In genomic region chr1:174877208-174877673, GRCh38 we compare ENCODE assay signal across 8 cellular contexts.
DNase-seq lines count a peak whose midpoint lies in the region; ATAC-seq and TF ChIP-seq lines count a peak whose summit lies in the region.

No MANE protein-coding gene starts in this region.

- TF ChIP-seq CTCF in left ventricle myocardium inferior (IDR thresholded peaks at IDR 0.05; ENCODE audit: borderline replicate concordance) (no peak), upper lobe of right lung (IDR thresholded peaks at IDR 0.05) (no peak)

- H3K36me3 ChIP-seq in left ventricle myocardium inferior = no peaks in the 10 kb centered on the region
- H3K36me3 ChIP-seq in iPS-15b (ENCODE audit: control insufficient read depth, insufficient read depth, low read length) = peaks cover 4% of the 10 kb centered on the region
- H3K36me3 ChIP-seq in upper lobe of right lung = no peaks in the 10 kb centered on the region

- intact Hi-C loops in Right ventricle myocardium inferior (cut with DNase I) = no loop called here
- intact Hi-C loops in left ventricle myocardium inferior (cut with micrococcal nuclease) = no loop called here
- intact Hi-C loops in upper lobe of right lung (cut with DNase I) = no loop called here

- ATAC-seq in Right ventricle myocardium inferior (peak; percentile 59), upper lobe of right lung (peak; percentile 47), HG03159 (IDR thresholded peaks at IDR 0.05; ENCODE audit: unreplicated experiment) (no peak), GM21381 (IDR thresholded peaks at IDR 0.05; ENCODE audit: unreplicated experiment) (no peak), HG03378 (IDR thresholded peaks at IDR 0.05; ENCODE audit: unreplicated experiment) (no peak)

- H3K27ac ChIP-seq in left ventricle myocardium inferior (replicated peaks) = no peak overlapping the region
- H3K27ac ChIP-seq in upper lobe of right lung = peak overlapping the region; percentile 55

- no peak overlapping the region for H3K9ac ChIP-seq in iPS-15b (ENCODE audit: low read depth, low read length)

- H3K9me3 ChIP-seq in left ventricle myocardium inferior (replicated peaks) (no peaks in the 10 kb centered on the region), iPS-15b (ENCODE audit: control insufficient read depth, insufficient read depth, low read length) (no peaks in the 10 kb centered on the region), upper lobe of right lung (no peaks in the 10 kb centered on the region)

- H3K27me3 ChIP-seq in left ventricle myocardium inferior (ENCODE audit: low read depth) = no peaks in the 10 kb centered on the region
- H3K27me3 ChIP-seq in iPS-15b (ENCODE audit: control insufficient read depth, insufficient read depth, low read length) = no peaks in the 10 kb centered on the region
- H3K27me3 ChIP-seq in upper lobe of right lung = no peaks in the 10 kb centered on the region

- DNase-seq in Right ventricle myocardium inferior (ENCODE audit: missing footprints) = no peak
- DNase-seq in left ventricle myocardium inferior = no peak
- DNase-seq in OCI-M1 (lab: John Stamatoyannopoulos, UW) = peak; percentile 14
- no peak for DNase-seq in upper lobe of right lung

- H3K4me3 ChIP-seq in left ventricle myocardium inferior (no peak overlapping the region), iPS-15b (ENCODE audit: low read depth, low read length) (peak overlapping the region; percentile 67), upper lobe of right lung (peak overlapping the region; percentile 41)

- H3K4me1 ChIP-seq in left ventricle myocardium inferior (no peaks in the 10 kb centered on the region), iPS-15b (ENCODE audit: control insufficient read depth, insufficient read depth, low read length) (peaks cover 15% of the 10 kb centered on the region), upper lobe of right lung (no peaks in the 10 kb centered on the region)

Comparison
In these comparisons a context has a peak if more than half of its experiments do, and no peak if none do; other contexts are left out.
1. ATAC-seq: peak in Right ventricle myocardium inferior (single experiment) and upper lobe of right lung (single experiment); none in HG03159 (single experiment), GM21381 (single experiment) and HG03378 (single experiment).